In the genomic region with DNA sequence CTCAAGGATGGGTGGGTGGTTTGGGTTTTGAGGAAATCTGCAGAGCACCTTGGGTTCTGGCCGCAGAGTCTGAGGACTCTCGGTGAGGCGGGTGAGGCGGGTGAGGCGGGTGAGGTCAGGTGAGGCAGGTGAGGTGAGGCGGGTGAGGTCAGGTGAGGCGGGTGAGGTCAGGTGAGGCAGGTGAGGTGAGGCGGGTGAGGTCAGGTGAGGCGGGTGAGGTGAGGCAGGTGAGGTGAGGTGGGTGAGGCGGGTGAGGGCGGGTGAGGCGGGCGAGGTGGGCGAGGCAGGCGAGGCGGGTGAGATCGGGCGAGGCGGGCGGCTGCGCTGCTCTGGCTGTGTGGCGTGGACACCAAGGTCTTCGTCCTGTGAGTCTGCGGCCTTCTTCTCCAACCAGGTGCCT, we compare ENCODE assay signal across 14 cellular contexts. TPM values are rescaled to one million over a fixed set of nuclear protein-coding genes. Genes with fewer than 3 reads are reported as not detected.
"Had no signal": no experiment of that assay in that cellular context is flagged by ENCODE, and none has a peak within 500 bp of the region (broad histone marks: within the 10 kb centered on the region; RNA-seq: fewer than 3 reads in every experiment).

No MANE protein-coding gene starts in this region.

- H3K27ac ChIP-seq: gastroesophageal sphincter, left ventricle myocardium inferior, pancreas, vagina had no signal

- H3K4me1 ChIP-seq: pancreas, vagina had no signal

- H3K4me3 ChIP-seq: gastroesophageal sphincter, left ventricle myocardium inferior, pancreas, vagina had no signal

- H3K27me3 Mint-ChIP-seq: activated naive CD4-positive, alpha-beta T cell treated with anti-CD3 and anti-CD28 coated beads, Interleukin-2, amount 50 U/mL, for 24 hours; memory B cell; stimulated activated naive CD8-positive, alpha-beta T cell treated with anti-CD3 and anti-CD28 coated beads, Interleukin-15, amount 100 ng/mL, for 72 hours had no signal

- ATAC-seq: stimulated activated naive CD8-positive, alpha-beta T cell treated with anti-CD3 and anti-CD28 coated beads, Interleukin-15, amount 100 ng/mL, for 72 hours had no signal

- H3K9me3 ChIP-seq: gastroesophageal sphincter, left ventricle myocardium inferior, pancreas, vagina had no signal

- DNase-seq: activated CD8-positive, alpha-beta memory T cell treated with anti-CD3 and anti-CD28 coated beads for 24 hours; islet precursor cell; left ventricle myocardium inferior; pancreas; stimulated activated CD4-positive, alpha-beta T cell treated with anti-CD3 and anti-CD28 coated beads, Interleukin-15, amount 100 ng/mL, for 24 hours; stimulated activated CD4-positive, alpha-beta T cell treated with anti-CD3 and anti-CD28 coated beads, Interleukin-4, amount 100 ng/mL, for 24 hours; stimulated activated naive CD8-positive, alpha-beta T cell treated with anti-CD3 and anti-CD28 coated beads, Interleukin-15, amount 100 ng/mL, for 72 hours; SW 1271 had no signal

- H3K4me3 Mint-ChIP-seq: activated naive CD4-positive, alpha-beta T cell treated with anti-CD3 and anti-CD28 coated beads, Interleukin-2, amount 50 U/mL, for 24 hours; memory B cell; stimulated activated naive CD8-positive, alpha-beta T cell treated with anti-CD3 and anti-CD28 coated beads, Interleukin-15, amount 100 ng/mL, for 72 hours had no signal

- H3K9me3 Mint-ChIP-seq: activated naive CD4-positive, alpha-beta T cell treated with anti-CD3 and anti-CD28 coated beads, Interleukin-2, amount 50 U/mL, for 24 hours; activated T-helper 2 cell treated with anti-CD3 and anti-CD28 coated beads, Interferon-gamma antibody, Interleukin-2, Interleukin-4, amounts not matched to agents 10 μg/mL and 5 μg/mL and 100 μg/mL, durations not matched to agents 14 hours and 24 hours and 36 hours; memory B cell; neural crest cell; stimulated activated naive CD8-positive, alpha-beta T cell treated with anti-CD3 and anti-CD28 coated beads, Interleukin-15, amount 100 ng/mL, for 72 hours had no signal

- H3K27me3 ChIP-seq: gastroesophageal sphincter, pancreas, vagina had no signal

- H3K27ac Mint-ChIP-seq: activated naive CD4-positive, alpha-beta T cell treated with anti-CD3 and anti-CD28 coated beads, Interleukin-2, amount 50 U/mL, for 24 hours; activated T-helper 2 cell treated with anti-CD3 and anti-CD28 coated beads, Interferon-gamma antibody, Interleukin-2, Interleukin-4, amounts not matched to agents 10 μg/mL and 5 μg/mL and 100 μg/mL, durations not matched to agents 14 hours and 24 hours and 36 hours; memory B cell; stimulated activated naive CD8-positive, alpha-beta T cell treated with anti-CD3 and anti-CD28 coated beads, Interleukin-15, amount 100 ng/mL, for 72 hours had no signal

RNA-seq across cellular contexts. Expression of a gene that starts 39.2 kb away (rescaled TPM):
- total RNA-seq: left ventricle myocardium inferior had no signal
